1 cellular context compared by ENCODE assay signal in the genomic region with DNA sequence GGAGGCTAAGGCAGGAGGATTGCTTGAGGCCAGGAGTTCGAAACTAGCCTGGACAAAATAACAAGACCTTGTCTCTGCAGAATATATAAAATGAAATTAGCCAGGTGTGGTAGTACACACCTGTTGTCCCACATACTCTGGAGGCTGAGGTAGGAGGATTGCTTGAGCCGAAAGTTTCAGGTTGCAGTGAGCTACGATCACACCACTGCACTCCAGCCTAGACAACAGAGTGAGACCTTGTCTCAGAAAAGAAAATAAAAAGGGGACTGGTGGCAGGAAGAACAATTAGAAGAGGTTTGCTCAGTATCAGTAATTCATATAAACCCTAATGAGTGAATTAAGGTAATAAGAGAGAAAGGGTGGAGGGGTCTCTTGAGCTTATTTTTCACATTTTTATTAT.
A peak's percentile ranks its signal among the peaks of the same experiment; 100 is the strongest.
TF ChIP-seq lines count a peak whose summit lies in the region.

No MANE protein-coding gene starts in this region.

TF ChIP-seq in HepG2, 621 proteins besides CTCF, POLR2A, EP300 and RAD21:
- TF ChIP-seq HNF1A (IDR thresholded peaks at IDR 0.05; ENCODE audit: low read depth) (no peak), HNF1A (CRISPR knock-in tag; IDR thresholded peaks at IDR 0.05; ENCODE audit: borderline replicate concordance) (no peak), MED1 (CRISPR knock-in tag; IDR thresholded peaks at IDR 0.05) (no peak), TCF7L2 (IDR thresholded peaks at IDR 0.05; ENCODE audit: low read depth, low read length) (no peak), ZNF792 (CRISPR knock-in tag; IDR thresholded peaks at IDR 0.05) (no peak), ZNF770 (CRISPR knock-in tag; IDR thresholded peaks at IDR 0.05) (peak; percentile 59), MXI1 (IDR thresholded peaks at IDR 0.05; ENCODE audit: borderline replicate concordance, low read depth, low read length) (0 out of 3 replicates have a peak, but pooled peaks have one; percentile 17), ZNF335 (CRISPR knock-in tag; IDR thresholded peaks at IDR 0.05) (no peak), KLF11 (CRISPR knock-in tag; IDR thresholded peaks at IDR 0.05) (no peak), RBM22 (optimal IDR thresholded peaks at IDR 0.05; ENCODE audit: low read length) (peak; percentile 51), ZBTB7A (CRISPR knock-in tag; IDR thresholded peaks at IDR 0.05) (no peak), SETDB1 (CRISPR knock-in tag; IDR thresholded peaks at IDR 0.05; ENCODE audit: borderline replicate concordance) (no peak)
- TF ChIP-seq, protein P1, sequence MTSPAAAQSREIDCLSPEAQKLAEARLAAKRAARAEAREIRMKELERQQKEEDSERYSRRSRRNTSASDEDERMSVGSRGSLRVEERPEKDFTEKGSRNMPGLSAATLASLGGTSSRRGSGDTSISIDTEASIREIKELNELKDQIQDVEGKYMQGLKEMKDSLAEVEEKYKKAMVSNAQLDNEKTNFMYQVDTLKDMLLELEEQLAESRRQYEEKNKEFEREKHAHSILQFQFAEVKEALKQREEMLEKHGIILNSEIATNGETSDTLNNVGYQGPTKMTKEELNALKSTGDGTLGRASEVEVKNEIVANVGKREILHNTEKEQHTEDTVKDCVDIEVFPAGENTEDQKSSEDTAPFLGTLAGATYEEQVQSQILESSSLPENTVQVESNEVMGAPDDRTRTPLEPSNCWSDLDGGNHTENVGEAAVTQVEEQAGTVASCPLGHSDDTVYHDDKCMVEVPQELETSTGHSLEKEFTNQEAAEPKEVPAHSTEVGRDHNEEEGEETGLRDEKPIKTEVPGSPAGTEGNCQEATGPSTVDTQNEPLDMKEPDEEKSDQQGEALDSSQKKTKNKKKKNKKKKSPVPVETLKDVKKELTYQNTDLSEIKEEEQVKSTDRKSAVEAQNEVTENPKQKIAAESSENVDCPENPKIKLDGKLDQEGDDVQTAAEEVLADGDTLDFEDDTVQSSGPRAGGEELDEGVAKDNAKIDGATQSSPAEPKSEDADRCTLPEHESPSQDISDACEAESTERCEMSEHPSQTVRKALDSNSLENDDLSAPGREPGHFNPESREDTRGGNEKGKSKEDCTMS (CRISPR knock-in tag; conservative IDR thresholded peaks at IDR 0.05): no peak
- TF ChIP-seq, protein P2, sequence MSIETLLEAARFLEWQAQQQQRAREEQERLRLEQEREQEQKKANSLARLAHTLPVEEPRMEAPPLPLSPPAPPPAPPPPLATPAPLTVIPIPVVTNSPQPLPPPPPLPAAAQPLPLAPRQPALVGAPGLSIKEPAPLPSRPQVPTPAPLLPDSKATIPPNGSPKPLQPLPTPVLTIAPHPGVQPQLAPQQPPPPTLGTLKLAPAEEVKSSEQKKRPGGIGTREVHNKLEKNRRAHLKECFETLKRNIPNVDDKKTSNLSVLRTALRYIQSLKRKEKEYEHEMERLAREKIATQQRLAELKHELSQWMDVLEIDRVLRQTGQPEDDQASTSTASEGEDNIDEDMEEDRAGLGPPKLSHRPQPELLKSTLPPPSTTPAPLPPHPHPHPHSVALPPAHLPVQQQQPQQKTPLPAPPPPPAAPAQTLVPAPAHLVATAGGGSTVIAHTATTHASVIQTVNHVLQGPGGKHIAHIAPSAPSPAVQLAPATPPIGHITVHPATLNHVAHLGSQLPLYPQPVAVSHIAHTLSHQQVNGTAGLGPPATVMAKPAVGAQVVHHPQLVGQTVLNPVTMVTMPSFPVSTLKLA (IDR thresholded peaks at IDR 0.05): no peak
TF ChIP-seq in HepG2: peak in this region for 3.
